14 cellular contexts compared by ENCODE assay signal in the genomic region with DNA sequence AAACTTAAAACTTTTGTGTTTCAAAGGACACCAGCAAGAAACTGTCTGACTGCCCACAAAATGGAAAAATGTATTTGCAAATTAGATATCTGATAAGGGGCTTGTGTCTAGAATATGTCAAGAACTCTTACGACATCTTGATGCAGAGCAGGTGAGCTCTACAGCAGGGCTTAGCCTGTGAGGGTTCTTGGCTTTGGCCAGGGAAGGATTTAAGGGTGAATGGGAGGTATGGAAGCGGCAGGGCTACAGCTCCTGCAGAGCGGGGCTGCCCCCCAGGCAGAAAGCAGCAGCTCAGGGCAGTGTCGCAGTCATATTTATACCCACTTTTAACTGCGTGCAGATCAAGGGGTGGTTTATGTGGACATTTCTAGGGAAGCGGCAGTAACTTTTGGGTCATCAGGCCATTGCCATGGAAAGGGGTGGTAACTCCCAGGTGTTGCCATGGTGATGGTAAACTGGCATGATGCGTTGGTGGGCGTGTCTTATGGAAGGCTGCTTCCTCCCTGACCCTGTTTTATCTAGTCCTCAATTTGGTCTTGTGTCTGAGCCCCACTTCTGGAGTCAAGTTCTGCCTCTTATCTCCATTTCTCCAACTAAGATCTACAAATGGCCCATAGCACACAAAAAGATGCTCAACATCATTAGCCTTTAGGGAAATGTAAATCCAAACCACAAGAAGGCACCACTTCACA.
"Had no signal": no experiment of that assay in that cellular context is flagged by ENCODE, and none has a peak within 500 bp of the region (broad histone marks: within the 10 kb centered on the region; RNA-seq: fewer than 3 reads in every experiment).

No MANE protein-coding gene starts in this region.

- H3K36me3 ChIP-seq: adrenal gland, vagina had no signal

- DNase-seq: activated CD4-positive, alpha-beta T cell treated with anti-CD3 and anti-CD28 coated beads for 48 hours; activated naive CD4-positive, alpha-beta T cell treated with anti-CD3 and anti-CD28 coated beads, Interleukin-2, amount 10 ng/mL, durations not matched to agents 7 days and 5 days; adrenal gland; body of pancreas; effector memory CD8-positive, alpha-beta T cell; hypothalamus; naive B cell; occipital lobe; T1000 had no signal

- H3K4me3 ChIP-seq: adrenal gland, body of pancreas, lung, vagina had no signal

- H3K36me3 Mint-ChIP-seq: activated naive CD4-positive, alpha-beta T cell treated with anti-CD3 and anti-CD28 coated beads, Interleukin-2, amount 10 ng/mL, durations not matched to agents 7 days and 5 days had no signal

- H3K4me3 Mint-ChIP-seq: activated naive CD4-positive, alpha-beta T cell treated with anti-CD3 and anti-CD28 coated beads, Interleukin-2, amount 10 ng/mL, durations not matched to agents 7 days and 5 days; central memory CD8-positive, alpha-beta T cell; dendritic cell treated with granulocyte-macrophage colony-stimulating factor and Interleukin-4, amounts not matched to agents 40 ng/mL and 50 ng/mL, for 4 days; effector memory CD8-positive, alpha-beta T cell; naive B cell had no signal

- H3K27ac Mint-ChIP-seq: activated naive CD4-positive, alpha-beta T cell treated with anti-CD3 and anti-CD28 coated beads, Interleukin-2, amount 10 ng/mL, durations not matched to agents 7 days and 5 days; activated T-helper 2 cell treated with anti-CD3 and anti-CD28 coated beads, Interferon-gamma antibody, Interleukin-2, Interleukin-4, amounts not matched to agents 10 μg/mL and 5 μg/mL and 100 μg/mL, durations not matched to agents 14 hours and 24 hours and 36 hours; dendritic cell treated with granulocyte-macrophage colony-stimulating factor and Interleukin-4, amounts not matched to agents 40 ng/mL and 50 ng/mL, for 4 days had no signal

- H3K27me3 ChIP-seq: adrenal gland, body of pancreas, vagina had no signal

- H3K27ac ChIP-seq: adrenal gland, body of pancreas, vagina had no signal

- H3K4me1 ChIP-seq: adrenal gland, body of pancreas, vagina had no signal

- H3K27me3 Mint-ChIP-seq: central memory CD8-positive, alpha-beta T cell; dendritic cell treated with granulocyte-macrophage colony-stimulating factor and Interleukin-4, amounts not matched to agents 40 ng/mL and 50 ng/mL, for 4 days; effector memory CD8-positive, alpha-beta T cell; naive B cell had no signal

- ATAC-seq: body of pancreas; effector memory CD8-positive, alpha-beta T cell had no signal

- H3K4me1 Mint-ChIP-seq: activated naive CD4-positive, alpha-beta T cell treated with anti-CD3 and anti-CD28 coated beads, Interleukin-2, amount 10 ng/mL, durations not matched to agents 7 days and 5 days; central memory CD8-positive, alpha-beta T cell; naive B cell had no signal

- H3K9me3 ChIP-seq: adrenal gland, body of pancreas, vagina had no signal
